ENCODE assay signal across 21 cellular contexts in genomic region chr11:17802491-17802890, GRCh38.
DNase-seq lines count a peak whose midpoint lies in the region; TF ChIP-seq lines count a peak whose summit lies in the region.
"Had no signal": no experiment of that assay in that cellular context is flagged by ENCODE, and none has a peak within 500 bp of the region (broad histone marks: within the 10 kb centered on the region; RNA-seq: fewer than 3 reads in every experiment).

No MANE protein-coding gene starts in this region.

- no peak overlapping the region for H3K4me3 ChIP-seq in WERI-Rb-1 (ENCODE audit: low read depth, low read length)
- H3K4me3 ChIP-seq: A549, GM23338, HAP-1, K562, MG63, SJSA1 had no signal

- DNase-seq in COLO668 (lab: John Stamatoyannopoulos, UW; ENCODE audit: unreplicated experiment) = peak; percentile 13
- peak; percentile 82 for DNase-seq in G401 (ENCODE audit: low spot score)
- peak; percentile 68 for DNase-seq in WERI-Rb-1
- peak; percentile 60 for DNase-seq in myocyte (ENCODE audit: low read depth)
- DNase-seq in AG08395 (ENCODE audit: low spot score) = no peak
- no peak for DNase-seq in NCI-H345 (lab: John Stamatoyannopoulos, UW)
- DNase-seq in amniotic stem cell (lab: John Stamatoyannopoulos, UW) = no peak
- DNase-seq: BE2C, DND-41, MG63, NCI-H1436, NCI-H1930, NCI-H2227 treated with DMSO at 0.1 percent for 48 hours, NCI-H526, OCI-M1 had no signal

- H3K36me3 ChIP-seq in WERI-Rb-1 = no peaks in the 10 kb centered on the region; the same call in 1 of the 2 replicates
- H3K36me3 ChIP-seq: BE2C, HAP-1, MG63, SJSA1 had no signal

- no peaks in the 10 kb centered on the region for H3K27me3 ChIP-seq in WERI-Rb-1 (ENCODE audit: insufficient read depth, low read depth, severe bottlenecking)
- H3K27me3 ChIP-seq: BE2C, MG63, SJSA1 had no signal

- H3K9me3 ChIP-seq in WERI-Rb-1 (ENCODE audit: severe bottlenecking) = no peaks in the 10 kb centered on the region
- H3K9me3 ChIP-seq: A549, BE2C, HAP-1, MG63, SJSA1 had no signal

- in situ Hi-C loops in G401 (cut with HindIII; ENCODE audit: low sequenced_read_pairs) = no loop called here

- peak overlapping the region; percentile 28; the same call in 1 of the 2 replicates for H3K27ac ChIP-seq in WERI-Rb-1
- H3K27ac ChIP-seq: A549, HL-60, SJSA1 had no signal

- no peak for TF ChIP-seq CTCF in WERI-Rb-1 (IDR thresholded peaks at IDR 0.05; ENCODE audit: low read depth, low read length)

Comparison
In these comparisons a context has a peak if more than half of its experiments do, and no peak if none do; other contexts are left out.
1. DNase-seq: peak in COLO668 (single experiment), G401 (single experiment), WERI-Rb-1 (single experiment) and myocyte (single experiment); none in AG08395 (single experiment), NCI-H345 (single experiment) and amniotic stem cell (single experiment).